In genomic region chr4:123924536-123924935, GRCh38 we compare ENCODE assay signal across 14 cellular contexts.
"Had no signal": no experiment of that assay in that cellular context is flagged by ENCODE, and none has a peak within 500 bp of the region (broad histone marks: within the 10 kb centered on the region; RNA-seq: fewer than 3 reads in every experiment).

No MANE protein-coding gene starts in this region.

- FAIRE-seq: islet of Langerhans had no signal

- H3K9me3 ChIP-seq: heart right ventricle had no signal

- DNase-seq: activated naive CD8-positive, alpha-beta T cell treated with anti-CD3 and anti-CD28 coated beads for 36 hours; brain microvascular endothelial cell; dermis blood vessel endothelial cell; effector memory CD8-positive, alpha-beta T cell; heart right ventricle; naive thymus-derived CD8-positive, alpha-beta T cell; posterior cingulate gyrus; retina; stimulated activated CD4-positive, alpha-beta T cell treated with anti-CD3 and anti-CD28 coated beads, Interleukin-15, amount 100 ng/mL, for 24 hours; stimulated activated CD4-positive, alpha-beta T cell treated with anti-CD3 and anti-CD28 coated beads, Interleukin-4, amount 100 ng/mL, for 24 hours; stimulated activated naive CD4-positive, alpha-beta T cell; trophoblast cell had no signal

- H3K36me3 ChIP-seq: brain microvascular endothelial cell, heart right ventricle had no signal

- H3K27me3 ChIP-seq: brain microvascular endothelial cell, heart right ventricle had no signal

- H3K4me3 ChIP-seq: heart right ventricle, skin epidermis had no signal

- H3K27ac ChIP-seq: brain microvascular endothelial cell, heart right ventricle had no signal
